In genomic region chr19:48835734-48836088, GRCh38 we compare ENCODE assay signal across 1 cellular context.
TF ChIP-seq lines count a peak whose summit lies in the region.

No MANE protein-coding gene starts in this region.

TF ChIP-seq in K562, 482 proteins besides CTCF, POLR2A, EP300 and RAD21 (continued from another document and continues in another):
- TF ChIP-seq, protein P1, sequence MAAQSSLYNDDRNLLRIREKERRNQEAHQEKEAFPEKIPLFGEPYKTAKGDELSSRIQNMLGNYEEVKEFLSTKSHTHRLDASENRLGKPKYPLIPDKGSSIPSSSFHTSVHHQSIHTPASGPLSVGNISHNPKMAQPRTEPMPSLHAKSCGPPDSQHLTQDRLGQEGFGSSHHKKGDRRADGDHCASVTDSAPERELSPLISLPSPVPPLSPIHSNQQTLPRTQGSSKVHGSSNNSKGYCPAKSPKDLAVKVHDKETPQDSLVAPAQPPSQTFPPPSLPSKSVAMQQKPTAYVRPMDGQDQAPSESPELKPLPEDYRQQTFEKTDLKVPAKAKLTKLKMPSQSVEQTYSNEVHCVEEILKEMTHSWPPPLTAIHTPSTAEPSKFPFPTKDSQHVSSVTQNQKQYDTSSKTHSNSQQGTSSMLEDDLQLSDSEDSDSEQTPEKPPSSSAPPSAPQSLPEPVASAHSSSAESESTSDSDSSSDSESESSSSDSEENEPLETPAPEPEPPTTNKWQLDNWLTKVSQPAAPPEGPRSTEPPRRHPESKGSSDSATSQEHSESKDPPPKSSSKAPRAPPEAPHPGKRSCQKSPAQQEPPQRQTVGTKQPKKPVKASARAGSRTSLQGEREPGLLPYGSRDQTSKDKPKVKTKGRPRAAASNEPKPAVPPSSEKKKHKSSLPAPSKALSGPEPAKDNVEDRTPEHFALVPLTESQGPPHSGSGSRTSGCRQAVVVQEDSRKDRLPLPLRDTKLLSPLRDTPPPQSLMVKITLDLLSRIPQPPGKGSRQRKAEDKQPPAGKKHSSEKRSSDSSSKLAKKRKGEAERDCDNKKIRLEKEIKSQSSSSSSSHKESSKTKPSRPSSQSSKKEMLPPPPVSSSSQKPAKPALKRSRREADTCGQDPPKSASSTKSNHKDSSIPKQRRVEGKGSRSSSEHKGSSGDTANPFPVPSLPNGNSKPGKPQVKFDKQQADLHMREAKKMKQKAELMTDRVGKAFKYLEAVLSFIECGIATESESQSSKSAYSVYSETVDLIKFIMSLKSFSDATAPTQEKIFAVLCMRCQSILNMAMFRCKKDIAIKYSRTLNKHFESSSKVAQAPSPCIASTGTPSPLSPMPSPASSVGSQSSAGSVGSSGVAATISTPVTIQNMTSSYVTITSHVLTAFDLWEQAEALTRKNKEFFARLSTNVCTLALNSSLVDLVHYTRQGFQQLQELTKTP (IDR thresholded peaks at IDR 0.05; ENCODE audit: low read depth in 1 of 2, partially characterized antibody in 2 of 2): peak in 1 of 2 experiments; percentile 77
- TF ChIP-seq NRF1 (conservative IDR thresholded peaks at IDR 0.05 in 1 of 2, IDR thresholded peaks at IDR 0.05 in 1 of 2) (no peak), THRB (CRISPR knock-in tag; conservative IDR thresholded peaks at IDR 0.05) (no peak), NR2F6 (CRISPR knock-in tag; IDR thresholded peaks at IDR 0.05) (no peak), ZNF592 (IDR thresholded peaks at IDR 0.05) (peak; percentile 67; the same call in 1 of the 2 replicates), MYC (IDR thresholded peaks at IDR 0.05; ENCODE audit: low read depth, low read length) (peak; percentile 76; the same call in 1 of the 2 replicates), MYC (CRISPR knock-in tag; IDR thresholded peaks at IDR 0.05; ENCODE audit: borderline replicate concordance, low read depth) (0 out of 2 replicates have a peak, but pooled peaks have one; percentile 26), SPI1 (IDR thresholded peaks at IDR 0.05; ENCODE audit: borderline replicate concordance, low read depth, low read length) (peak; percentile 46; the same call in 1 of the 2 replicates), RB1 (IDR thresholded peaks at IDR 0.05; ENCODE audit: low read depth) (peak; percentile 70; the same call in 1 of the 2 replicates), ZNF175 (CRISPR knock-in tag; IDR thresholded peaks at IDR 0.05; ENCODE audit: low read depth) (peak; percentile 30; the same call in 1 of the 2 replicates), RERE (CRISPR knock-in tag; IDR thresholded peaks at IDR 0.05; ENCODE audit: borderline replicate concordance) (no peak), ELF2 (CRISPR knock-in tag; IDR thresholded peaks at IDR 0.05) (peak; percentile 50; the same call in 1 of the 2 replicates), ZNF324 (CRISPR knock-in tag; IDR thresholded peaks at IDR 0.05) (no peak), TFAP4 (CRISPR knock-in tag; IDR thresholded peaks at IDR 0.05; ENCODE audit: borderline replicate concordance) (peak; percentile 73), CTBP1 (IDR thresholded peaks at IDR 0.05; ENCODE audit: borderline replicate concordance) (peak; percentile 90), MTA2 (IDR thresholded peaks at IDR 0.05; ENCODE audit: low read depth) (no peak), ATF7 (IDR thresholded peaks at IDR 0.05) (peak; percentile 59; the same call in 1 of the 2 replicates), MED1 (CRISPR knock-in tag; IDR thresholded peaks at IDR 0.05; ENCODE audit: borderline replicate concordance) (no peak), CBX5 (IDR thresholded peaks at IDR 0.05; ENCODE audit: borderline replicate concordance, low read depth) (peak; percentile 37; the same call in 1 of the 2 replicates), CXXC5 (CRISPR knock-in tag; IDR thresholded peaks at IDR 0.05) (peak; percentile 64), MTA3 (IDR thresholded peaks at IDR 0.05; ENCODE audit: borderline replicate concordance) (0 out of 2 replicates have a peak, but pooled peaks have one; percentile 44), BMI1 (IDR thresholded peaks at IDR 0.05; ENCODE audit: low read length) (no peak), SMARCE1 (IDR thresholded peaks at IDR 0.05) (peak; percentile 26; the same call in 1 of the 2 replicates), NCOA1 (IDR thresholded peaks at IDR 0.05; ENCODE audit: low read depth) (0 out of 2 replicates have a peak, but pooled peaks have one; percentile 25)
- TF ChIP-seq, protein P2, sequence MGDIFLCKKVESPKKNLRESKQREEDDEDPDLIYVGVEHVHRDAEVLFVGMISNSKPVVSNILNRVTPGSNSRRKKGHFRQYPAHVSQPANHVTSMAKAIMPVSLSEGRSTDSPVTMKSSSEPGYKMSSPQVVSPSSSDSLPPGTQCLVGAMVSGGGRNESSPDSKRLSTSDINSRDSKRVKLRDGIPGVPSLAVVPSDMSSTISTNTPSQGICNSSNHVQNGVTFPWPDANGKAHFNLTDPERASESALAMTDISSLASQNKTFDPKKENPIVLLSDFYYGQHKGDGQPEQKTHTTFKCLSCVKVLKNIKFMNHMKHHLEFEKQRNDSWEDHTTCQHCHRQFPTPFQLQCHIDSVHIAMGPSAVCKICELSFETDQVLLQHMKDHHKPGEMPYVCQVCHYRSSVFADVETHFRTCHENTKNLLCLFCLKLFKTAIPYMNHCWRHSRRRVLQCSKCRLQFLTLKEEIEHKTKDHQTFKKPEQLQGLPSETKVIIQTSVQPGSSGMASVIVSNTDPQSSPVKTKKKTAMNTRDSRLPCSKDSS (IDR thresholded peaks at IDR 0.05; ENCODE audit: low read depth, partially characterized antibody): no peak
